Comparison of ENCODE assay signal across 11 cellular contexts in genomic region chr20:59831024-59831900, GRCh38.
DNase-seq lines count a peak whose midpoint lies in the region; TF ChIP-seq lines count a peak whose summit lies in the region.
"Had no signal": no experiment of that assay in that cellular context is flagged by ENCODE, and none has a peak within 500 bp of the region (broad histone marks: within the 10 kb centered on the region; RNA-seq: fewer than 3 reads in every experiment).

No MANE protein-coding gene starts in this region.

- peak; percentile 46 for DNase-seq in NCI-H1105 treated with DMSO at 0.1 percent for 48 hours (lab: John Stamatoyannopoulos, UW)
- no peak for DNase-seq in NCI-H1105 (lab: John Stamatoyannopoulos, UW)
- DNase-seq in HPDE6-E6E7 (ENCODE audit: extremely low spot score): peak; percentile 86
- DNase-seq in endothelial cell (ENCODE audit: low spot score): no peak
- peak; percentile 40 for DNase-seq in renal cortical epithelial cell (ENCODE audit: low read depth)
- DNase-seq in cortex of kidney (lab: John Stamatoyannopoulos, UW): no peak
- DNase-seq in NCI-H748 (lab: John Stamatoyannopoulos, UW; ENCODE audit: unreplicated experiment): no peak
- no peak for DNase-seq in NCI-H2081 (lab: John Stamatoyannopoulos, UW)
- DNase-seq: amniotic stem cell; effector memory CD4-positive, alpha-beta T cell; naive B cell had no signal

- peak overlapping the region; percentile 42 for H3K27ac Mint-ChIP-seq in endothelial cell (ENCODE audit: unreplicated experiment)
- H3K27ac Mint-ChIP-seq: naive B cell had no signal

- peaks cover 40% of the 10 kb centered on the region for H3K4me1 Mint-ChIP-seq in endothelial cell (ENCODE audit: unreplicated experiment)

- H3K9me3 Mint-ChIP-seq in endothelial cell (ENCODE audit: unreplicated experiment): no peaks in the 10 kb centered on the region

- no peak for TF ChIP-seq CTCF in endothelial cell (IDR thresholded peaks at IDR 0.05; ENCODE audit: unreplicated experiment)

- H3K36me3 Mint-ChIP-seq in endothelial cell (ENCODE audit: low read depth, unreplicated experiment): peaks cover 4% of the 10 kb centered on the region

- H3K27me3 Mint-ChIP-seq in endothelial cell (ENCODE audit: unreplicated experiment): peaks cover 6% of the 10 kb centered on the region

- H3K4me3 Mint-ChIP-seq in endothelial cell (ENCODE audit: unreplicated experiment): no peak overlapping the region

Comparison
In these comparisons a context has a peak if more than half of its experiments do, and no peak if none do; other contexts are left out.
1. DNase-seq: peak in NCI-H1105 treated with DMSO at 0.1 percent for 48 hours (single experiment), HPDE6-E6E7 (single experiment) and renal cortical epithelial cell (single experiment); none in NCI-H1105 (single experiment), endothelial cell (single experiment), cortex of kidney (single experiment), NCI-H748 (single experiment) and NCI-H2081 (0 of 2).